In genomic region chr2:230410861-230411464, GRCh38 we compare ENCODE assay signal across 8 cellular contexts. TPM values are rescaled to one million over a fixed set of nuclear protein-coding genes. Genes with fewer than 3 reads are reported as not detected.
DNase-seq lines count a peak whose midpoint lies in the region; ATAC-seq and TF ChIP-seq lines count a peak whose summit lies in the region.

No MANE protein-coding gene starts in this region.

- H3K18ac ChIP-seq in trophoblast cell (ENCODE audit: low read length), result no peak overlapping the region

- H3K4me3 ChIP-seq in Caco-2 (ENCODE audit: low read depth, low read length) (peak overlapping the region; percentile 64), SJCRH30 (peak overlapping the region; percentile 64), esophagus muscularis mucosa (peak overlapping the region; percentile 64 to 81 (median 70)), trophoblast cell (ENCODE audit: low read depth, low read length) (no peak overlapping the region)

- H3K4me3 Mint-ChIP-seq in Caco-2 (ENCODE audit: unreplicated experiment), result peak overlapping the region; percentile 98

- POLR2A ChIA-PET in Caco-2 (lab: Charles Lee), result no interaction called here

- 48% methylated on average over 7 of the region's 12 CpGs for WGBS in esophagus muscularis mucosa
- WGBS in trophoblast cell (ENCODE audit: extremely low coverage, insufficient coverage, insufficient read length), result no CpG with 5 or more reads among the region's 12 CpGs

- no peak overlapping the region for H3K27ac ChIP-seq in SJCRH30
- peak overlapping the region; percentile 83 to 92 (median 92) for H3K27ac ChIP-seq in esophagus muscularis mucosa (replicated peaks in 1 of 4)
- no peak overlapping the region for H3K27ac ChIP-seq in trophoblast cell (ENCODE audit: low read depth, low read length)

- no peak overlapping the region for H3K23ac ChIP-seq in trophoblast cell (ENCODE audit: low read length)

- intact Hi-C loops in Caco-2 (cut with micrococcal nuclease; ENCODE audit: unreplicated experiment), result no loop called here
- intact Hi-C loops in esophagus muscularis mucosa (cut with DNase I), result loop anchor here (10.0 kb wide), 2 partner anchors 186 to 384 kb away; partner anchors contain the start of gene SP140

- no peak overlapping the region for H2AFZ ChIP-seq in trophoblast cell (ENCODE audit: insufficient read depth, low read length, poor library complexity)

- H3K4ac ChIP-seq in trophoblast cell (ENCODE audit: low read depth, low read length), result no peak overlapping the region

- H3K27ac Mint-ChIP-seq in Caco-2 (ENCODE audit: unreplicated experiment), result peak overlapping the region; percentile 76

- no peak overlapping the region for H4K8ac ChIP-seq in trophoblast cell (ENCODE audit: low read depth, low read length)

- H3K79me2 ChIP-seq in trophoblast cell (ENCODE audit: control insufficient read depth, insufficient read depth, low read length, poor library complexity), result no peaks in the 10 kb centered on the region

- H3K4me1 Mint-ChIP-seq in Caco-2 (ENCODE audit: low read depth, unreplicated experiment), result no peaks in the 10 kb centered on the region

- no peaks in the 10 kb centered on the region for H3K36me3 Mint-ChIP-seq in Caco-2 (ENCODE audit: insufficient read depth, unreplicated experiment)

- BruUV-seq in Caco-2 (replicated peaks; lab: Mats Ljungman, UMichigan), result no TSS peak

- CTCF ChIA-PET in Caco-2 (lab: Charles Lee), result no interaction called here

- peak overlapping the region; percentile 96 for H3K4me2 ChIP-seq in trophoblast cell (ENCODE audit: low read length)

- H3K9me3 ChIP-seq in Caco-2, result no peaks in the 10 kb centered on the region
- H3K9me3 ChIP-seq in SJCRH30 (replicated peaks), result no peaks in the 10 kb centered on the region
- H3K9me3 ChIP-seq in esophagus muscularis mucosa, result no peaks in the 10 kb centered on the region
- H3K9me3 ChIP-seq in trophoblast cell (ENCODE audit: insufficient read depth, low read depth, low read length), result peaks cover 6% of the 10 kb centered on the region

- H2BK120ac ChIP-seq in trophoblast cell (ENCODE audit: insufficient read depth, low read length, poor library complexity), result no peak overlapping the region

- H3K9ac ChIP-seq in trophoblast cell (ENCODE audit: low read length), result no peak overlapping the region

- H4K12ac ChIP-seq in trophoblast cell (ENCODE audit: low read depth, low read length), result no peak overlapping the region

- no peaks in the 10 kb centered on the region for H3K9me3 Mint-ChIP-seq in Caco-2 (ENCODE audit: unreplicated experiment)

- TF ChIP-seq POLR2A in esophagus muscularis mucosa (IDR thresholded peaks at IDR 0.05; ENCODE audit: low read depth), result no peak

- H2BK5ac ChIP-seq in trophoblast cell (ENCODE audit: low read depth, low read length, poor library complexity), result no peak overlapping the region

- no peak for DNase-seq in Caco-2
- DNase-seq in SJCRH30, result peak in 1 of 2 experiments; percentile 10
- peak; percentile 87 for DNase-seq in esophagus muscularis mucosa (ENCODE audit: extremely low spot score)
- no peak for DNase-seq in trophoblast cell
- DNase-seq in NAMALWA (ENCODE audit: low spot score), result no peak
- no peak for DNase-seq in stimulated activated CD4-positive, alpha-beta T cell treated with anti-CD3 and anti-CD28 coated beads, Interleukin-2, amount 100 ng/mL, for 48 hours
- no peak for DNase-seq in CD1c-positive myeloid dendritic cell (ENCODE audit: extremely low spot score)

- no peak for ATAC-seq in activated CD4-positive, CD25-positive, alpha-beta regulatory T cell treated with anti-CD3 and anti-CD28 coated beads, Interleukin-2, amount 50 U/mL, for 24 hours

- no peaks in the 10 kb centered on the region for H3K27me3 ChIP-seq in Caco-2 (replicated peaks; ENCODE audit: control insufficient read depth, insufficient read depth, low read length)
- H3K27me3 ChIP-seq in SJCRH30, result no peaks in the 10 kb centered on the region
- no peaks in the 10 kb centered on the region for H3K27me3 ChIP-seq in esophagus muscularis mucosa
- no peaks in the 10 kb centered on the region for H3K27me3 ChIP-seq in trophoblast cell (ENCODE audit: insufficient read depth, low read length)

- no peak overlapping the region for H4K91ac ChIP-seq in trophoblast cell (ENCODE audit: low read depth, low read length)

- no peaks in the 10 kb centered on the region for H3K27me3 Mint-ChIP-seq in Caco-2 (ENCODE audit: insufficient read depth, unreplicated experiment)

- no peak overlapping the region for H2BK12ac ChIP-seq in trophoblast cell (ENCODE audit: low read length)

- no peaks in the 10 kb centered on the region for H3K36me3 ChIP-seq in Caco-2 (ENCODE audit: control insufficient read depth, insufficient read depth, low read length)
- no peaks in the 10 kb centered on the region for H3K36me3 ChIP-seq in SJCRH30
- no peaks in the 10 kb centered on the region for H3K36me3 ChIP-seq in esophagus muscularis mucosa
- H3K36me3 ChIP-seq in trophoblast cell (ENCODE audit: control insufficient read depth in 1 of 2, insufficient read depth in 2 of 2, low read length in 2 of 2), result no peaks in the 10 kb centered on the region

- TF ChIP-seq CTCF in Caco-2 (IDR thresholded peaks at IDR 0.05; ENCODE audit: insufficient read depth in 1 of 2, low read depth in 1 of 2, low read length in 1 of 2, severe bottlenecking in 1 of 2, unreplicated experiment in 1 of 2), result no peak
- TF ChIP-seq CTCF in esophagus muscularis mucosa (IDR thresholded peaks at IDR 0.05), result no peak

- H2AK5ac ChIP-seq in trophoblast cell (ENCODE audit: low read length), result no peak overlapping the region

- TF ChIP-seq EP300 in esophagus muscularis mucosa (IDR thresholded peaks at IDR 0.05), result no peak

- H3K14ac ChIP-seq in trophoblast cell (ENCODE audit: low read length), result no peak overlapping the region

- peaks cover 3% of the 10 kb centered on the region for H3K79me1 ChIP-seq in trophoblast cell (ENCODE audit: low read length)

- no peaks in the 10 kb centered on the region for H3K4me1 ChIP-seq in Caco-2
- no peaks in the 10 kb centered on the region for H3K4me1 ChIP-seq in SJCRH30
- H3K4me1 ChIP-seq in esophagus muscularis mucosa, result peaks cover 46 to 56% (median 47%) of the 10 kb centered on the region in 4 donors
- peaks cover 4 to 10% of the 10 kb centered on the region in 2 experiments for H3K4me1 ChIP-seq in trophoblast cell (ENCODE audit: control insufficient read depth in 1 of 2, insufficient read depth in 2 of 2, low read length in 2 of 2)

RNA-seq across cellular contexts. Expression of gene SP100, which starts 5.0 kb away (rescaled TPM):
- 6.3 and 7.8 TPM in 2 replicates for total RNA-seq in Caco-2 (2022)
- 5.5 and 6.2 TPM in 2 replicates for total RNA-seq in SJCRH30 (2014; rRNA removed; shearing (Covaris generic))
- total RNA-seq in esophagus muscularis mucosa, result 10 to 100 TPM; 83.8 to 95.5 (median 92.1) TPM
- 0.85 and 1.3 TPM in 2 replicates for polyA plus RNA-seq in trophoblast cell (2013)

Comparison
In these comparisons a context has a peak if more than half of its experiments do, and no peak if none do; other contexts are left out.
1. H3K27ac ChIP-seq: peak in esophagus muscularis mucosa (4 of 4); none in SJCRH30 (single experiment) and trophoblast cell (single experiment).